Comparison of ENCODE assay signal across 28 cellular contexts in the genomic region with DNA sequence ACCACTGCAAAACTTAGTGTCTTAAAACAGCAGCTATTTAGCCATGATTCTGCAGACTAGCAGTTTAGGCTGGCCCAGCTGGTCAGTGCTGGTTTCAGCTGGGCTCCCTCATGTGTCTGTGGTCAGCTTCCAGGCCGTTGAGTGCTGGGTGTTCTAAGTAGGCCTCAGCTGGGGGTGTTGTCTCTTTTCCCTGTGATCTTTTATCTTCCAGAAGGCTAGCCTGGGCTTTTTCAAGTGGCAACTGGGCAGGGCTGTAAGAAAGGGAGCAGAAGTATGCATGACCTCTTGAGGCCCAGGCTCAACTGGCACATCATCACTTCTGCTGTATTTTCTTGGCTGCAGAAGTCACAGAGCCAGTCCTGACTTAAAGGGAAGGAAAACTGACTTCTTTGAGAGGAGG.
DNase-seq lines count a peak whose midpoint lies in the region; ATAC-seq, FAIRE-seq and TF ChIP-seq lines count a peak whose summit lies in the region.
"Had no signal": no experiment of that assay in that cellular context is flagged by ENCODE, and none has a peak within 500 bp of the region (broad histone marks: within the 10 kb centered on the region; RNA-seq: fewer than 3 reads in every experiment).

No MANE protein-coding gene starts in this region.

- H3K36me3 ChIP-seq in esophagus muscularis mucosa (no peaks in the 10 kb centered on the region), smooth muscle cell (ENCODE audit: low read depth) (no peaks in the 10 kb centered on the region), pancreas (no peaks in the 10 kb centered on the region)
- H3K36me3 ChIP-seq: spleen, thoracic aorta had no signal

- intact Hi-C loops in esophagus muscularis mucosa (cut with DNase I) = no loop called here
- intact Hi-C loops in pancreas (cut with DNase I) = no loop called here

- peak overlapping the region; percentile 4 for H3K4me2 ChIP-seq in smooth muscle cell

- no peak for FAIRE-seq in pancreas (lab: Jason Lieb, UNC)
- FAIRE-seq: endothelial cell of umbilical vein had no signal

- TF ChIP-seq CTCF in esophagus muscularis mucosa (IDR thresholded peaks at IDR 0.05) (no peak), smooth muscle cell (IDR thresholded peaks at IDR 0.05; ENCODE audit: borderline replicate concordance, insufficient read depth, poor library complexity, severe bottlenecking) (no peak), GM20000 (IDR thresholded peaks at IDR 0.05; ENCODE audit: extremely low read depth, missing control alignments) (no peak), pancreas (IDR thresholded peaks at IDR 0.05) (no peak)

- peaks cover 12% of the 10 kb centered on the region for H3F3A ChIP-seq in smooth muscle cell (ENCODE audit: low read depth)

- H4K20me1 ChIP-seq in smooth muscle cell (ENCODE audit: low read depth) = peaks cover 100% of the 10 kb centered on the region

- H3K27ac ChIP-seq in esophagus muscularis mucosa (replicated peaks in 1 of 4) (no peak overlapping the region), smooth muscle cell (ENCODE audit: low read depth) (no peak overlapping the region), pancreas (no peak overlapping the region)
- H3K27ac ChIP-seq: foreskin keratinocyte, RWPE1, spleen, thoracic aorta, VCaP had no signal

- peak; percentile 89 for DNase-seq in esophagus muscularis mucosa (ENCODE audit: extremely low spot score)
- DNase-seq in iPS-NIHi11 (ENCODE audit: low spot score) = peak; percentile 1
- no peak for DNase-seq in smooth muscle cell (lab: John Stamatoyannopoulos, UW; ENCODE audit: unreplicated experiment)
- DNase-seq in GM20000 (ENCODE audit: low spot score) = no peak
- no peak for DNase-seq in pancreas
- DNase-seq: activated CD4-positive, alpha-beta T cell treated with anti-CD3 and anti-CD28 coated beads for 48 hours; activated naive CD4-positive, alpha-beta T cell; activated T-cell treated with anti-CD3 and anti-CD28 coated beads, Interleukin-2, amount 50 U/mL, for 24 hours; Calu3; caudate nucleus; foreskin keratinocyte; hippocampal formation; IMR-90; NCI-H1105; NCI-H2029 treated with DMSO at 0.1 percent for 48 hours; NCI-H82; occipital lobe; retina; spleen; stimulated activated CD4-positive, alpha-beta T cell treated with anti-CD3 and anti-CD28 coated beads, Interleukin-2, amount 100 ng/mL, for 48 hours; stimulated activated naive B cell treated with anti-CD40 and anti-IgM and Interleukin-4, amounts not matched to agents 10 μg/mL and 1 μg/mL and 100 μg/mL, for 72 hours had no signal

- no peak for TF ChIP-seq POLR2A in esophagus muscularis mucosa (IDR thresholded peaks at IDR 0.05; ENCODE audit: low read depth)

- H3K79me2 ChIP-seq in smooth muscle cell (ENCODE audit: low read depth) = peaks cover 69% of the 10 kb centered on the region

- WGBS in esophagus muscularis mucosa = 40% methylated on average over 1 of the region's 1 CpG
- WGBS in smooth muscle cell (ENCODE audit: low lambda C conversion rate) = 0% methylated on average over 1 of the region's 1 CpG
- WGBS in pancreas, 2 donors = 66 to 83% methylated on average over 1 of the region's 1 CpG

- H3K4me1 ChIP-seq in esophagus muscularis mucosa (no peaks in the 10 kb centered on the region), smooth muscle cell (ENCODE audit: low read depth) (no peaks in the 10 kb centered on the region), pancreas (no peaks in the 10 kb centered on the region)
- H3K4me1 ChIP-seq: foreskin keratinocyte, spleen had no signal

- H3K4me3 ChIP-seq in esophagus muscularis mucosa (no peak overlapping the region), smooth muscle cell (no peak overlapping the region), pancreas (no peak overlapping the region)
- H3K4me3 ChIP-seq: lung, spleen, thoracic aorta had no signal

- H2AFZ ChIP-seq in smooth muscle cell (ENCODE audit: low read depth) = no peak overlapping the region

- peak; percentile 29; the same call in 2 of the 3 replicates for ATAC-seq in SK-N-SH treated with all-trans-retinoic acid at 6 μM for 48 hours
- no peak for ATAC-seq in HG03139 (IDR thresholded peaks at IDR 0.05; ENCODE audit: unreplicated experiment)
- ATAC-seq in pancreas = no peak
- ATAC-seq: foreskin keratinocyte; stimulated activated naive B cell treated with anti-CD40 and anti-IgM and Interleukin-4, amounts not matched to agents 10 μg/mL and 1 μg/mL and 100 μg/mL, for 72 hours had no signal

- H3K27me3 ChIP-seq in esophagus muscularis mucosa (no peaks in the 10 kb centered on the region), smooth muscle cell (ENCODE audit: low read depth) (no peaks in the 10 kb centered on the region), pancreas (no peaks in the 10 kb centered on the region)
- H3K27me3 ChIP-seq: foreskin keratinocyte had no signal

- no peak overlapping the region for H3K9ac ChIP-seq in smooth muscle cell (ENCODE audit: low read depth)

- H3K9me3 ChIP-seq in esophagus muscularis mucosa (no peaks in the 10 kb centered on the region), smooth muscle cell (replicated peaks; ENCODE audit: low read depth) (no peaks in the 10 kb centered on the region), pancreas (no peaks in the 10 kb centered on the region)
- H3K9me3 ChIP-seq: spleen, thoracic aorta had no signal

- TF ChIP-seq EP300 in esophagus muscularis mucosa (IDR thresholded peaks at IDR 0.05) = no peak

TF ChIP-seq in SK-N-SH treated with all-trans-retinoic acid at 6 μM for 48 hours, 23 proteins besides CTCF, POLR2A, EP300 and RAD21:
- TF ChIP-seq ZFP3 (CRISPR knock-in tag; IDR thresholded peaks at IDR 0.05) (no peak), SNAI2 (CRISPR knock-in tag; IDR thresholded peaks at IDR 0.05) (no peak), OSR1 (CRISPR knock-in tag; IDR thresholded peaks at IDR 0.05) (no peak), ISL1 (CRISPR knock-in tag; IDR thresholded peaks at IDR 0.05) (no peak), TOX (CRISPR knock-in tag; IDR thresholded peaks at IDR 0.05; ENCODE audit: borderline replicate concordance) (no peak), RARB (CRISPR knock-in tag; IDR thresholded peaks at IDR 0.05) (no peak)
- TF ChIP-seq, protein P1, sequence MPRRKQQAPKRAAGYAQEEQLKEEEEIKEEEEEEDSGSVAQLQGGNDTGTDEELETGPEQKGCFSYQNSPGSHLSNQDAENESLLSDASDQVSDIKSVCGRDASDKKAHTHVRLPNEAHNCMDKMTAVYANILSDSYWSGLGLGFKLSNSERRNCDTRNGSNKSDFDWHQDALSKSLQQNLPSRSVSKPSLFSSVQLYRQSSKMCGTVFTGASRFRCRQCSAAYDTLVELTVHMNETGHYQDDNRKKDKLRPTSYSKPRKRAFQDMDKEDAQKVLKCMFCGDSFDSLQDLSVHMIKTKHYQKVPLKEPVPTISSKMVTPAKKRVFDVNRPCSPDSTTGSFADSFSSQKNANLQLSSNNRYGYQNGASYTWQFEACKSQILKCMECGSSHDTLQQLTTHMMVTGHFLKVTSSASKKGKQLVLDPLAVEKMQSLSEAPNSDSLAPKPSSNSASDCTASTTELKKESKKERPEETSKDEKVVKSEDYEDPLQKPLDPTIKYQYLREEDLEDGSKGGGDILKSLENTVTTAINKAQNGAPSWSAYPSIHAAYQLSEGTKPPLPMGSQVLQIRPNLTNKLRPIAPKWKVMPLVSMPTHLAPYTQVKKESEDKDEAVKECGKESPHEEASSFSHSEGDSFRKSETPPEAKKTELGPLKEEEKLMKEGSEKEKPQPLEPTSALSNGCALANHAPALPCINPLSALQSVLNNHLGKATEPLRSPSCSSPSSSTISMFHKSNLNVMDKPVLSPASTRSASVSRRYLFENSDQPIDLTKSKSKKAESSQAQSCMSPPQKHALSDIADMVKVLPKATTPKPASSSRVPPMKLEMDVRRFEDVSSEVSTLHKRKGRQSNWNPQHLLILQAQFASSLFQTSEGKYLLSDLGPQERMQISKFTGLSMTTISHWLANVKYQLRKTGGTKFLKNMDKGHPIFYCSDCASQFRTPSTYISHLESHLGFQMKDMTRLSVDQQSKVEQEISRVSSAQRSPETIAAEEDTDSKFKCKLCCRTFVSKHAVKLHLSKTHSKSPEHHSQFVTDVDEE (CRISPR knock-in tag; IDR thresholded peaks at IDR 0.05) = no peak
- TF ChIP-seq, protein P2, sequence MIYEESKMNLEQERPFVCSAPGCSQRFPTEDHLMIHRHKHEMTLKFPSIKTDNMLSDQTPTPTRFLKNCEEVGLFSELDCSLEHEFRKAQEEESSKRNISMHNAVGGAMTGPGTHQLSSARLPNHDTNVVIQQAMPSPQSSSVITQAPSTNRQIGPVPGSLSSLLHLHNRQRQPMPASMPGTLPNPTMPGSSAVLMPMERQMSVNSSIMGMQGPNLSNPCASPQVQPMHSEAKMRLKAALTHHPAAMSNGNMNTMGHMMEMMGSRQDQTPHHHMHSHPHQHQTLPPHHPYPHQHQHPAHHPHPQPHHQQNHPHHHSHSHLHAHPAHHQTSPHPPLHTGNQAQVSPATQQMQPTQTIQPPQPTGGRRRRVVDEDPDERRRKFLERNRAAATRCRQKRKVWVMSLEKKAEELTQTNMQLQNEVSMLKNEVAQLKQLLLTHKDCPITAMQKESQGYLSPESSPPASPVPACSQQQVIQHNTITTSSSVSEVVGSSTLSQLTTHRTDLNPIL (CRISPR knock-in tag; IDR thresholded peaks at IDR 0.05; ENCODE audit: low read depth) = no peak
- TF ChIP-seq, protein P3, sequence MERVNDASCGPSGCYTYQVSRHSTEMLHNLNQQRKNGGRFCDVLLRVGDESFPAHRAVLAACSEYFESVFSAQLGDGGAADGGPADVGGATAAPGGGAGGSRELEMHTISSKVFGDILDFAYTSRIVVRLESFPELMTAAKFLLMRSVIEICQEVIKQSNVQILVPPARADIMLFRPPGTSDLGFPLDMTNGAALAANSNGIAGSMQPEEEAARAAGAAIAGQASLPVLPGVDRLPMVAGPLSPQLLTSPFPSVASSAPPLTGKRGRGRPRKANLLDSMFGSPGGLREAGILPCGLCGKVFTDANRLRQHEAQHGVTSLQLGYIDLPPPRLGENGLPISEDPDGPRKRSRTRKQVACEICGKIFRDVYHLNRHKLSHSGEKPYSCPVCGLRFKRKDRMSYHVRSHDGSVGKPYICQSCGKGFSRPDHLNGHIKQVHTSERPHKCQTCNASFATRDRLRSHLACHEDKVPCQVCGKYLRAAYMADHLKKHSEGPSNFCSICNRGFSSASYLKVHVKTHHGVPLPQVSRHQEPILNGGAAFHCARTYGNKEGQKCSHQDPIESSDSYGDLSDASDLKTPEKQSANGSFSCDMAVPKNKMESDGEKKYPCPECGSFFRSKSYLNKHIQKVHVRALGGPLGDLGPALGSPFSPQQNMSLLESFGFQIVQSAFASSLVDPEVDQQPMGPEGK (CRISPR knock-in tag; IDR thresholded peaks at IDR 0.05; ENCODE audit: borderline replicate concordance) = no peak

Comparison
In these comparisons a context has a peak if more than half of its experiments do, and no peak if none do; other contexts are left out.
1. DNase-seq: peak in esophagus muscularis mucosa (single experiment) and iPS-NIHi11 (single experiment); none in smooth muscle cell (single experiment), GM20000 (single experiment) and pancreas (0 of 6).